ENCODE assay signal across 1 cellular context in genomic region chr17:59892849-59893616, GRCh38.
A peak's percentile ranks its signal among the peaks of the same experiment; 100 is the strongest.
TF ChIP-seq lines count a peak whose summit lies in the region.

Gene RPS6KB1 (plus strand): TSS chr17:59893121. CDS start chr17:59893185, 64 bp downstream.
Gene TUBD1 (minus strand): TSS chr17:59892943. CDS start chr17:59891002, 1,941 bp downstream.

TF ChIP-seq in SK-N-SH, 30 proteins besides CTCF, POLR2A, EP300 and RAD21 (continued from another document):
- no peak for TF ChIP-seq USF2 (IDR thresholded peaks at IDR 0.05; ENCODE audit: borderline replicate concordance, low read depth, low read length)
- TF ChIP-seq USF1 (IDR thresholded peaks at IDR 0.05; ENCODE audit: borderline replicate concordance, low read depth): no peak
- peak; percentile 21; the same call in 1 of the 2 replicates for TF ChIP-seq GATA2 (CRISPR knock-in tag; IDR thresholded peaks at IDR 0.05)
- peak; percentile 90 for TF ChIP-seq POLR2AphosphoS5 (IDR thresholded peaks at IDR 0.05; ENCODE audit: low read depth, low read length)
- no peak for TF ChIP-seq FOSL2 (IDR thresholded peaks at IDR 0.05; ENCODE audit: borderline replicate concordance, low read depth)
- peak; percentile 95 for TF ChIP-seq TAF1 (IDR thresholded peaks at IDR 0.05; ENCODE audit: borderline replicate concordance, low read depth, low read length)
- TF ChIP-seq YY1 (IDR thresholded peaks at IDR 0.05; ENCODE audit: low read depth): peak; percentile 96
TF ChIP-seq in SK-N-SH: peak in this region for 10.
